Comparison of ENCODE assay signal across 22 cellular contexts in genomic region chr16:84957792-84958191, GRCh38.
"Had no signal": no experiment of that assay in that cellular context is flagged by ENCODE, and none has a peak within 500 bp of the region (broad histone marks: within the 10 kb centered on the region; RNA-seq: fewer than 3 reads in every experiment).

No MANE protein-coding gene starts in this region.

- H3K27me3 ChIP-seq: breast epithelium, SJCRH30 had no signal

- H3K4me1 ChIP-seq: breast epithelium had no signal

- ATAC-seq: activated CD8-positive, alpha-beta memory T cell treated with anti-CD3 and anti-CD28 coated beads, Interleukin-2, amount 10 ng/mL, durations not matched to agents 7 days and 5 days; T-helper 17 cell had no signal

- DNase-seq: activated B cell treated with CpG ODN at 0.5 μM for 24 hours; activated CD4-positive, alpha-beta T cell treated with anti-CD3 and anti-CD28 coated beads for 1 hour; activated CD4-positive, alpha-beta T cell treated with anti-CD3 and anti-CD28 coated beads, Interleukin-2, amount 10 ng/mL, durations not matched to agents 24 days and 14 days; activated CD4-positive, alpha-beta T cell treated with anti-CD3 and anti-CD28 coated beads, Interleukin-2, amount 50 U/mL, for 48 hours; activated CD8-positive, alpha-beta memory T cell treated with anti-CD3 and anti-CD28 coated beads, Interleukin-2, amount 10 ng/mL, durations not matched to agents 7 days and 5 days; activated effector memory CD4-positive, alpha-beta T cell treated with Interleukin-2 at 50 U/mL for 16 hours; activated naive CD4-positive, alpha-beta T cell; activated T-cell treated with anti-CD3 and anti-CD28 coated beads, Interleukin-2, amount 50 U/mL, for 24 hours; aorta; caudate nucleus; NCI-H1092; NCI-H1417; NCI-H1930; NCI-H2171; NCI-H2227 treated with DMSO at 0.1 percent for 48 hours; NCI-H446 treated with DMSO at 0.1 percent for 48 hours; NCI-H524 treated with DMSO at 0.1 percent for 48 hours; NCI-H748 treated with DMSO at 0.1 percent for 48 hours; SJCRH30; T-helper 17 cell; T-helper 9 cell had no signal

- H3K27ac ChIP-seq: breast epithelium, SJCRH30 had no signal

- H3K9me3 ChIP-seq: breast epithelium, SJCRH30 had no signal

- H3K4me3 ChIP-seq: breast epithelium, SJCRH30 had no signal

- H3K36me3 ChIP-seq: breast epithelium, SJCRH30 had no signal
